In genomic region chr7:152859781-152860191, GRCh38 we compare ENCODE assay signal across 8 cellular contexts.
DNase-seq lines count a peak whose midpoint lies in the region; ATAC-seq and TF ChIP-seq lines count a peak whose summit lies in the region.

No MANE protein-coding gene starts in this region.

- H3K4me1 Mint-ChIP-seq in chondrocyte (ENCODE audit: low read depth) = no peaks in the 10 kb centered on the region
- H3K4me1 Mint-ChIP-seq in type B pancreatic cell (ENCODE audit: unreplicated experiment) = no peaks in the 10 kb centered on the region

- intact Hi-C loops in Right ventricle myocardium inferior (cut with DNase I) (no loop called here), Right ventricle myocardium superior (cut with DNase I) (no loop called here)

- H3K9me3 Mint-ChIP-seq in chondrocyte (ENCODE audit: low read depth) (no peaks in the 10 kb centered on the region), type B pancreatic cell (no peaks in the 10 kb centered on the region)

- H3K27me3 Mint-ChIP-seq in chondrocyte (ENCODE audit: low read depth) = no peaks in the 10 kb centered on the region
- H3K27me3 Mint-ChIP-seq in type B pancreatic cell = no peaks in the 10 kb centered on the region

- no peak for DNase-seq in Right ventricle myocardium inferior (ENCODE audit: missing footprints)
- no peak for DNase-seq in Right ventricle myocardium superior
- DNase-seq in HT1080 (ENCODE audit: low read depth) = peak; percentile 11
- DNase-seq in chondrocyte (ENCODE audit: low spot score) = no peak
- DNase-seq in type B pancreatic cell (ENCODE audit: extremely low spot score, unreplicated experiment) = no peak
- no peak for DNase-seq in activated naive CD4-positive, alpha-beta T cell treated with anti-CD3 and anti-CD28 coated beads, Interleukin-2, amount 50 U/mL, for 16 hours

- TF ChIP-seq CTCF in chondrocyte (IDR thresholded peaks at IDR 0.05) = peak; percentile 53
- TF ChIP-seq CTCF in type B pancreatic cell (conservative IDR thresholded peaks at IDR 0.05) = peak; percentile 52

- H3K36me3 Mint-ChIP-seq in chondrocyte (ENCODE audit: low read depth) (peaks cover 7% of the 10 kb centered on the region), type B pancreatic cell (peaks cover 5% of the 10 kb centered on the region)

- peak; percentile 23 for ATAC-seq in Right ventricle myocardium inferior
- no peak for ATAC-seq in Right ventricle myocardium superior (ENCODE audit: poor library complexity)
- ATAC-seq in HG03045 (IDR thresholded peaks at IDR 0.05; ENCODE audit: unreplicated experiment) = no peak
- no peak for ATAC-seq in GM21825 (IDR thresholded peaks at IDR 0.05; ENCODE audit: unreplicated experiment)

- H3K27ac Mint-ChIP-seq in chondrocyte (ENCODE audit: unreplicated experiment) (no peak overlapping the region), type B pancreatic cell (no peak overlapping the region)

- no peak overlapping the region for H3K4me3 Mint-ChIP-seq in chondrocyte (ENCODE audit: unreplicated experiment)
- no peak overlapping the region for H3K4me3 Mint-ChIP-seq in type B pancreatic cell
